1 cellular context compared by ENCODE assay signal in genomic region chr10:95237376-95238170, GRCh38.
TF ChIP-seq lines count a peak whose summit lies in the region.

No MANE protein-coding gene starts in this region.

TF ChIP-seq in SK-N-SH treated with all-trans-retinoic acid at 6 μM for 48 hours, 23 proteins besides CTCF, POLR2A, EP300 and RAD21 (continued from another document):
- TF ChIP-seq, protein P1, sequence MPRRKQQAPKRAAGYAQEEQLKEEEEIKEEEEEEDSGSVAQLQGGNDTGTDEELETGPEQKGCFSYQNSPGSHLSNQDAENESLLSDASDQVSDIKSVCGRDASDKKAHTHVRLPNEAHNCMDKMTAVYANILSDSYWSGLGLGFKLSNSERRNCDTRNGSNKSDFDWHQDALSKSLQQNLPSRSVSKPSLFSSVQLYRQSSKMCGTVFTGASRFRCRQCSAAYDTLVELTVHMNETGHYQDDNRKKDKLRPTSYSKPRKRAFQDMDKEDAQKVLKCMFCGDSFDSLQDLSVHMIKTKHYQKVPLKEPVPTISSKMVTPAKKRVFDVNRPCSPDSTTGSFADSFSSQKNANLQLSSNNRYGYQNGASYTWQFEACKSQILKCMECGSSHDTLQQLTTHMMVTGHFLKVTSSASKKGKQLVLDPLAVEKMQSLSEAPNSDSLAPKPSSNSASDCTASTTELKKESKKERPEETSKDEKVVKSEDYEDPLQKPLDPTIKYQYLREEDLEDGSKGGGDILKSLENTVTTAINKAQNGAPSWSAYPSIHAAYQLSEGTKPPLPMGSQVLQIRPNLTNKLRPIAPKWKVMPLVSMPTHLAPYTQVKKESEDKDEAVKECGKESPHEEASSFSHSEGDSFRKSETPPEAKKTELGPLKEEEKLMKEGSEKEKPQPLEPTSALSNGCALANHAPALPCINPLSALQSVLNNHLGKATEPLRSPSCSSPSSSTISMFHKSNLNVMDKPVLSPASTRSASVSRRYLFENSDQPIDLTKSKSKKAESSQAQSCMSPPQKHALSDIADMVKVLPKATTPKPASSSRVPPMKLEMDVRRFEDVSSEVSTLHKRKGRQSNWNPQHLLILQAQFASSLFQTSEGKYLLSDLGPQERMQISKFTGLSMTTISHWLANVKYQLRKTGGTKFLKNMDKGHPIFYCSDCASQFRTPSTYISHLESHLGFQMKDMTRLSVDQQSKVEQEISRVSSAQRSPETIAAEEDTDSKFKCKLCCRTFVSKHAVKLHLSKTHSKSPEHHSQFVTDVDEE (CRISPR knock-in tag; IDR thresholded peaks at IDR 0.05): no peak
- TF ChIP-seq PATZ1 (CRISPR knock-in tag; IDR thresholded peaks at IDR 0.05; ENCODE audit: borderline replicate concordance) (no peak), ISL1 (CRISPR knock-in tag; IDR thresholded peaks at IDR 0.05) (no peak), GLIS3 (CRISPR knock-in tag; IDR thresholded peaks at IDR 0.05) (no peak), ESRRG (CRISPR knock-in tag; IDR thresholded peaks at IDR 0.05) (no peak), SNAI2 (CRISPR knock-in tag; IDR thresholded peaks at IDR 0.05) (no peak), PPARA (CRISPR knock-in tag; IDR thresholded peaks at IDR 0.05; ENCODE audit: borderline replicate concordance) (no peak), ZFP30 (CRISPR knock-in tag; IDR thresholded peaks at IDR 0.05) (no peak)
TF ChIP-seq in SK-N-SH treated with all-trans-retinoic acid at 6 μM for 48 hours: peak in this region for 0.
